8 cellular contexts compared by ENCODE assay signal in the genomic region with DNA sequence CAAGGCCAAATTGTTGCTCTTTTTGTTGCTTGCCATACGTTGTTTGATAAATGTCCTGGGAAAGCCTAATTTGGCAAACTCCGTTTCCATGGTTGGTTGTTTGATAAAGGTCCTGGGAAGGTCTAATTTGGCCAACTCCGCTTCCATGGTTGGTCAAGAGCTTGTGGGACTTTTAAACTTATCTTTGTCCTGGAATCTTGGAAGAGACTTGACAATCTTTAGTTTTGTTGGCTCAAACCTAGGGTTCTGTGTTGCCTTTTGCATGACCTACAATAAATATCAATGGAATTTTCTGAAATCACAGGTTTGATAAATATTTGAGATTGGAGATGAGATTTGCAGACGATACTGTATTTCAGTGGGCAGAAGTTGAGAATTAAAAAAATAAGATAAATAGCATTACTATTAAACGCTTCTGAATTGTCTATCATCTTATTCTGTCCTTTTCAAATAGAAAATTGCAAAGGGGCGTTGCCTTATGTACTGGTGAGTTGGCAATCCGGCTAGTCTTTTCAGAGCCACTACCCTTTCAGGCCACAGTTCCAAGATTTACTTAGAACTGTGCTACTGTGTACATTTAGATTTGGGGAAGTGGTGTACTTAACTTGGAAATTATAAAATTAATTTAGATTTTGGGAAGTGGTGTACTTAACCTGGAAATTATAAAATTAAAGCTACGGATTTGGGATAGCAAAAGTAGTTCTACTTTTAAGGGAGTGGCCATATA. TPM values are rescaled to one million over a fixed set of nuclear protein-coding genes. Genes with fewer than 3 reads are reported as not detected.
DNase-seq lines count a peak whose midpoint lies in the region; ATAC-seq, FAIRE-seq and TF ChIP-seq lines count a peak whose summit lies in the region.

No MANE protein-coding gene starts in this region.

- CTCF ChIA-PET in BJ (lab: Yijun Ruan, JAX): interaction anchor here (2.6 kb wide), 1 partner anchor 12 kb away, joined by 9 read pairs; no protein-coding TSS in a partner anchor

- H3K9me3 ChIP-seq in mucosa of rectum (ENCODE audit: control insufficient read depth in 2 of 2, low read length in 2 of 2): no peaks in the 10 kb centered on the region

- peaks cover 6 to 16% of the 10 kb centered on the region in 2 donors for H3K4me1 ChIP-seq in mucosa of rectum (ENCODE audit: control insufficient read depth in 2 of 2, insufficient read depth in 2 of 2, low read length in 2 of 2)

- H3K27me3 ChIP-seq in BJ (ENCODE audit: control insufficient read depth, insufficient read depth, low read length) (no peaks in the 10 kb centered on the region), mucosa of rectum (ENCODE audit: control insufficient read depth in 2 of 2, insufficient read depth in 2 of 2, low read length in 2 of 2) (no peaks in the 10 kb centered on the region)

- no peak for TF ChIP-seq CTCF in BJ (IDR thresholded peaks at IDR 0.05; ENCODE audit: insufficient read depth, low read depth, low read length)

- FAIRE-seq in RCC 7860 (lab: Jason Lieb, UNC): peak; percentile 43

- H3K36me3 ChIP-seq in BJ (ENCODE audit: control insufficient read depth, insufficient read depth, low read length) (no peaks in the 10 kb centered on the region), mucosa of rectum (ENCODE audit: control insufficient read depth in 2 of 2, insufficient read depth in 2 of 2, low read length in 2 of 2) (peaks cover 3 to 8% of the 10 kb centered on the region in 2 donors)

- H3K9ac ChIP-seq in mucosa of rectum (ENCODE audit: low read depth in 1 of 2, low read length in 2 of 2): peak overlapping the region; percentile 82 to 87

- H3K4me3 ChIP-seq in BJ (ENCODE audit: low read depth, low read length) (peak overlapping the region; percentile 77), mucosa of rectum (ENCODE audit: low read length in 2 of 2) (peak overlapping the region; percentile 85 to 98)

- POLR2A ChIA-PET in BJ (lab: Charles Lee): no interaction called here

- DNase-seq in BJ (ENCODE audit: low read depth): no peak
- DNase-seq in RCC 7860 (ENCODE audit: low spot score): peak; percentile 16
- peak; percentile 21 to 84 for DNase-seq in dermis microvascular lymphatic vessel endothelial cell (ENCODE audit: low read depth in 2 of 2)
- DNase-seq in stimulated activated CD4-positive, alpha-beta T cell treated with anti-CD3 and anti-CD28 coated beads, Interleukin-15, amount 100 ng/mL, for 24 hours: no peak
- DNase-seq in activated effector memory CD4-positive, alpha-beta T cell treated with anti-CD3 and anti-CD28 coated beads, Interleukin-2, amount 50 U/mL, for 16 hours: no peak

- peak overlapping the region; percentile 81 to 85 for H3K27ac ChIP-seq in mucosa of rectum (ENCODE audit: low read depth in 2 of 2, low read length in 2 of 2)

- peak; percentile 3 for ATAC-seq in GM21528 (IDR thresholded peaks at IDR 0.05; ENCODE audit: low FRiP score, unreplicated experiment)
- no peak for ATAC-seq in HG03460 (IDR thresholded peaks at IDR 0.05; ENCODE audit: unreplicated experiment)

RNA-seq across cellular contexts. Expression of a gene that starts 0.8 kb away (rescaled TPM):
- polyA plus RNA-seq in BJ (2011; rRNA removed): 172 and 294 TPM in 2 replicates
- polyA minus RNA-seq in BJ (2011; rRNA and poly(A)+ RNA removed): 73.8 and 104 TPM in 2 replicates
- total RNA-seq in dermis microvascular lymphatic vessel endothelial cell: 218 and 222 TPM in 2 replicates

RNA-seq across cellular contexts. Expression of a gene that starts 30.9 kb away (rescaled TPM):
- 1,816 and 2,589 TPM in 2 replicates for polyA plus RNA-seq in BJ (2011; rRNA removed)
- 96.3 and 123 TPM in 2 replicates for polyA minus RNA-seq in BJ (2011; rRNA and poly(A)+ RNA removed)
- total RNA-seq in dermis microvascular lymphatic vessel endothelial cell: 741 and 824 TPM in 2 replicates

Comparison
In these comparisons a context has a peak if more than half of its experiments do, and no peak if none do; other contexts are left out.
1. DNase-seq: peak in RCC 7860 (single experiment) and dermis microvascular lymphatic vessel endothelial cell (2 of 2); none in BJ (single experiment), stimulated activated CD4-positive, alpha-beta T cell treated with anti-CD3 and anti-CD28 coated beads, Interleukin-15, amount 100 ng/mL, for 24 hours (single experiment) and activated effector memory CD4-positive, alpha-beta T cell treated with anti-CD3 and anti-CD28 coated beads, Interleukin-2, amount 50 U/mL, for 16 hours (single experiment).